ENCODE assay signal across 8 cellular contexts in genomic region chr2:201644001-201644400, GRCh38. TPM values are rescaled to one million over a fixed set of nuclear protein-coding genes. Genes with fewer than 3 reads are reported as not detected.
A peak's percentile ranks its signal among the peaks of the same experiment; 100 is the strongest.
DNase-seq lines count a peak whose midpoint lies in the region; ATAC-seq, FAIRE-seq and TF ChIP-seq lines count a peak whose summit lies in the region.

No MANE protein-coding gene starts in this region.

- no peak overlapping the region for H2AFZ ChIP-seq in OCI-LY3 (ENCODE audit: low read depth, low read length)

- H3K9me3 ChIP-seq in CD4-positive, CD25-positive, alpha-beta regulatory T cell (ENCODE audit: control insufficient read depth in 2 of 2, low read length in 2 of 2), result no peaks in the 10 kb centered on the region
- H3K9me3 ChIP-seq in OCI-LY3 (ENCODE audit: insufficient read depth, low read length), result no peaks in the 10 kb centered on the region
- no peaks in the 10 kb centered on the region for H3K9me3 ChIP-seq in ovary

- peaks cover 0 to 11% (median 10%) of the 10 kb centered on the region in 4 donors for H3K4me1 Mint-ChIP-seq in CD4-positive, CD25-positive, alpha-beta regulatory T cell
- peaks cover 18% of the 10 kb centered on the region for H3K4me1 Mint-ChIP-seq in endothelial cell (ENCODE audit: unreplicated experiment)

- H3K27me3 ChIP-seq in CD4-positive, CD25-positive, alpha-beta regulatory T cell (ENCODE audit: control insufficient read depth, insufficient read depth, low read length), result peaks cover under 1% of the 10 kb centered on the region
- H3K27me3 ChIP-seq in OCI-LY3 (ENCODE audit: low read depth, low read length) (no peaks in the 10 kb centered on the region), ovary (no peaks in the 10 kb centered on the region)

- H3K9me3 Mint-ChIP-seq in CD4-positive, CD25-positive, alpha-beta regulatory T cell, result no peaks in the 10 kb centered on the region
- no peaks in the 10 kb centered on the region for H3K9me3 Mint-ChIP-seq in endothelial cell (ENCODE audit: unreplicated experiment)

- no peaks in the 10 kb centered on the region for H3K79me2 ChIP-seq in OCI-LY3 (ENCODE audit: low read length)

- TF ChIP-seq POLR2A in ovary (IDR thresholded peaks at IDR 0.05), result peak; percentile 31

- peak overlapping the region in 2 of 3 donors; percentile 67 to 75 for H3K27ac Mint-ChIP-seq in CD4-positive, CD25-positive, alpha-beta regulatory T cell
- peak overlapping the region; percentile 70 for H3K27ac Mint-ChIP-seq in endothelial cell (ENCODE audit: unreplicated experiment)

- H3K36me3 Mint-ChIP-seq in CD4-positive, CD25-positive, alpha-beta regulatory T cell, result no peaks in the 10 kb centered on the region
- H3K36me3 Mint-ChIP-seq in endothelial cell (ENCODE audit: low read depth, unreplicated experiment), result peaks cover 7% of the 10 kb centered on the region

- peak overlapping the region; percentile 86 for H3K9ac ChIP-seq in OCI-LY3 (ENCODE audit: low read length)

- no peak for TF ChIP-seq CTCF in OCI-LY3 (IDR thresholded peaks at IDR 0.05; ENCODE audit: low read depth, low read length)
- no peak for TF ChIP-seq CTCF in endothelial cell (IDR thresholded peaks at IDR 0.05; ENCODE audit: unreplicated experiment)
- TF ChIP-seq CTCF in ovary (IDR thresholded peaks at IDR 0.05), result no peak

- WGBS in ovary, 3 donors, result 4 to 14% (median 10%) methylated on average over 8 of the region's 8 CpGs

- intact Hi-C loops in ovary (cut with DNase I), result no loop called here

- peak overlapping the region; percentile 75 for H3K4me2 ChIP-seq in OCI-LY3 (ENCODE audit: low read length)

- no peak overlapping the region for H3K27ac ChIP-seq in CD4-positive, CD25-positive, alpha-beta regulatory T cell (ENCODE audit: insufficient read depth, low read length, poor library complexity, severe bottlenecking)
- no peak overlapping the region for H3K27ac ChIP-seq in OCI-LY3 (ENCODE audit: low read length)
- H3K27ac ChIP-seq in ovary, result peak overlapping the region; percentile 59 to 99

- H3K4me1 ChIP-seq in CD4-positive, CD25-positive, alpha-beta regulatory T cell (ENCODE audit: control insufficient read depth, insufficient read depth, low read length, poor library complexity, severe bottlenecking), result peaks cover 12% of the 10 kb centered on the region
- H3K4me1 ChIP-seq in OCI-LY3 (ENCODE audit: low read length), result peaks cover 10% of the 10 kb centered on the region
- H3K4me1 ChIP-seq in ovary (ENCODE audit: insufficient read depth), result peaks cover 2% of the 10 kb centered on the region

- no peaks in the 10 kb centered on the region for H4K20me1 ChIP-seq in OCI-LY3 (ENCODE audit: insufficient read depth, low read length)

- no peak for TF ChIP-seq EP300 in ovary (IDR thresholded peaks at IDR 0.05)

- no peak for FAIRE-seq in RCC 7860 (lab: Jason Lieb, UNC)

- H3K36me3 ChIP-seq in CD4-positive, CD25-positive, alpha-beta regulatory T cell (ENCODE audit: control insufficient read depth, insufficient read depth, low read length), result no peaks in the 10 kb centered on the region
- H3K36me3 ChIP-seq in OCI-LY3 (replicated peaks; ENCODE audit: low read depth, low read length) (no peaks in the 10 kb centered on the region), ovary (no peaks in the 10 kb centered on the region)

- no peak for ATAC-seq in CD4-positive, CD25-positive, alpha-beta regulatory T cell (ENCODE audit: low read depth in 2 of 2)
- ATAC-seq in GM21529 (IDR thresholded peaks at IDR 0.05; ENCODE audit: unreplicated experiment), result no peak
- ATAC-seq in HG03571 (IDR thresholded peaks at IDR 0.05; ENCODE audit: unreplicated experiment), result no peak
- ATAC-seq in GM19455 (IDR thresholded peaks at IDR 0.05; ENCODE audit: unreplicated experiment), result no peak

- peak overlapping the region; percentile 69 for H3K4me3 ChIP-seq in CD4-positive, CD25-positive, alpha-beta regulatory T cell (ENCODE audit: low read depth, low read length)
- H3K4me3 ChIP-seq in OCI-LY3 (ENCODE audit: low read length) (peak overlapping the region; percentile 83), ovary (peak overlapping the region; percentile 56)

- DNase-seq in CD4-positive, CD25-positive, alpha-beta regulatory T cell, result no peak
- no peak for DNase-seq in endothelial cell (ENCODE audit: low spot score)
- DNase-seq in ovary, result peak; percentile 43 to 71 (median 53)
- no peak for DNase-seq in RCC 7860 (ENCODE audit: low spot score)

- H3K4me3 Mint-ChIP-seq in CD4-positive, CD25-positive, alpha-beta regulatory T cell, result peak overlapping the region; percentile 87 to 96 (median 94)
- H3K4me3 Mint-ChIP-seq in endothelial cell (ENCODE audit: unreplicated experiment), result no peak overlapping the region

- H3K27me3 Mint-ChIP-seq in CD4-positive, CD25-positive, alpha-beta regulatory T cell, result peaks cover 12% of the 10 kb centered on the region
- H3K27me3 Mint-ChIP-seq in endothelial cell (ENCODE audit: unreplicated experiment), result peaks cover 4% of the 10 kb centered on the region

RNA-seq across cellular contexts. Expression of gene TMEM237, which starts 0.7 kb away (rescaled TPM):
- total RNA-seq in CD4-positive, CD25-positive, alpha-beta regulatory T cell, result 6.5 TPM
- polyA plus RNA-seq in CD4-positive, CD25-positive, alpha-beta regulatory T cell, result 1 to 10 TPM; 2.4 to 5.5 (median 4.0) TPM
- total RNA-seq in endothelial cell (ENCODE audit: unreplicated experiment) (22.3 TPM), ovary (10 to 100 TPM; 12.8 to 28.5 (median 24.8) TPM)
- polyA plus RNA-seq in ovary, result 10 to 100 TPM; 13.3 to 27.7 TPM

RNA-seq across cellular contexts. Expression of gene MPP4, which starts 54.4 kb away (rescaled TPM):
- not detected for total RNA-seq in CD4-positive, CD25-positive, alpha-beta regulatory T cell
- polyA plus RNA-seq in CD4-positive, CD25-positive, alpha-beta regulatory T cell, result not detected
- total RNA-seq in endothelial cell (ENCODE audit: unreplicated experiment) (0.13 TPM), ovary (under 1 TPM in 3 of 7 donors, not detected in 4; 0.10 to 0.36 (median 0.35) TPM)
- polyA plus RNA-seq in ovary, result under 1 TPM in 1 of 2 donors, not detected in 1; 0.04 TPM

Comparison
In these comparisons a context has a peak if more than half of its experiments do, and no peak if none do; other contexts are left out.
1. DNase-seq: peak in ovary (5 of 5); none in CD4-positive, CD25-positive, alpha-beta regulatory T cell (0 of 3), endothelial cell (single experiment) and RCC 7860 (single experiment).
2. H3K27ac ChIP-seq: peak in ovary (2 of 2); none in CD4-positive, CD25-positive, alpha-beta regulatory T cell (single experiment) and OCI-LY3 (single experiment).
3. Peak in every context shown above with its lines, with median percentiles within 50 percentile points of each other: H3K4me3 ChIP-seq.